Comparison of ENCODE assay signal across 21 cellular contexts in genomic region chr15:23897576-23897975, GRCh38.
DNase-seq lines count a peak whose midpoint lies in the region; ATAC-seq, FAIRE-seq and TF ChIP-seq lines count a peak whose summit lies in the region.
"Had no signal": no experiment of that assay in that cellular context is flagged by ENCODE, and none has a peak within 500 bp of the region (broad histone marks: within the 10 kb centered on the region; RNA-seq: fewer than 3 reads in every experiment).

No MANE protein-coding gene starts in this region.

- no peaks in the 10 kb centered on the region for H3K9me3 ChIP-seq in pancreas
- H3K9me3 ChIP-seq: HAP-1, uterus had no signal

- no peak overlapping the region for H3K27ac ChIP-seq in pancreas
- H3K27ac ChIP-seq: gastroesophageal sphincter, uterus had no signal

- FAIRE-seq in pancreas (lab: Jason Lieb, UNC) = no peak

- no peaks in the 10 kb centered on the region for H3K4me1 ChIP-seq in pancreas
- H3K4me1 ChIP-seq: gastroesophageal sphincter, HAP-1, uterus had no signal

- peak; percentile 27 for DNase-seq in D341Med (ENCODE audit: low spot score)
- peak; percentile 74 for DNase-seq in NCI-H2227 (lab: John Stamatoyannopoulos, UW; ENCODE audit: unreplicated experiment)
- DNase-seq in central memory CD8-positive, alpha-beta T cell (ENCODE audit: low spot score in 2 of 2) = no peak
- peak in 4 of 6 donors; percentile 6 to 56 (median 18) for DNase-seq in pancreas
- DNase-seq in RPMI8226 = no peak
- no peak for DNase-seq in activated CD4-positive, alpha-beta T cell treated with anti-CD3 and anti-CD28 coated beads for 4 hours
- no peak for DNase-seq in OCI-M1 (lab: John Stamatoyannopoulos, UW)
- DNase-seq: activated CD4-positive, alpha-beta T cell treated with anti-CD3 and anti-CD28 coated beads for 1 hour; activated naive CD4-positive, alpha-beta T cell treated with anti-CD3 and anti-CD28 coated beads for 36 hours; activated T-cell treated with anti-CD3 and anti-CD28 coated beads, Interleukin-2, amount 50 U/mL, for 24 hours; COR-L47; effector memory CD4-positive, alpha-beta T cell; IMR-90; mesendoderm; NCI-H1417; NCI-H2081 treated with DMSO at 0.1 percent for 48 hours; occipital lobe; uterus had no signal

- intact Hi-C loops in pancreas (cut with DNase I) = no loop called here

- H3K4me3 ChIP-seq in pancreas = peak overlapping the region in 1 of 4 donors; percentile 23
- H3K4me3 ChIP-seq: HAP-1, uterus had no signal

- ATAC-seq in central memory CD8-positive, alpha-beta T cell (replicated peaks; ENCODE audit: extremely low read depth, poor library complexity, severe bottlenecking) = no peak
- peak in 3 of 4 donors; percentile 56 to 92 (median 73) for ATAC-seq in pancreas
- no peak for ATAC-seq in HG03571 (IDR thresholded peaks at IDR 0.05; ENCODE audit: unreplicated experiment)
- ATAC-seq: gastroesophageal sphincter had no signal

- no peak for TF ChIP-seq CTCF in pancreas (IDR thresholded peaks at IDR 0.05)

- H3K27ac Mint-ChIP-seq in central memory CD8-positive, alpha-beta T cell (ENCODE audit: low read depth) = peak overlapping the region; percentile 43
- H3K27ac Mint-ChIP-seq: activated naive CD4-positive, alpha-beta T cell treated with anti-CD3 and anti-CD28 coated beads for 36 hours; activated T-cell treated with anti-CD3 and anti-CD28 coated beads, Interleukin-2, amount 50 U/mL, for 24 hours had no signal

- no peaks in the 10 kb centered on the region for H3K27me3 ChIP-seq in pancreas
- H3K27me3 ChIP-seq: gastroesophageal sphincter, uterus had no signal

- H3K36me3 Mint-ChIP-seq in central memory CD8-positive, alpha-beta T cell (ENCODE audit: insufficient read depth) = no peaks in the 10 kb centered on the region

- H3K4me3 Mint-ChIP-seq in central memory CD8-positive, alpha-beta T cell = no peak overlapping the region
- H3K4me3 Mint-ChIP-seq: activated naive CD4-positive, alpha-beta T cell treated with anti-CD3 and anti-CD28 coated beads for 36 hours; activated T-cell treated with anti-CD3 and anti-CD28 coated beads, Interleukin-2, amount 50 U/mL, for 24 hours had no signal

- H3K36me3 ChIP-seq in pancreas = no peaks in the 10 kb centered on the region
- H3K36me3 ChIP-seq: gastroesophageal sphincter, HAP-1, uterus had no signal

- no peaks in the 10 kb centered on the region for H3K27me3 Mint-ChIP-seq in central memory CD8-positive, alpha-beta T cell
- H3K27me3 Mint-ChIP-seq: activated T-cell treated with anti-CD3 and anti-CD28 coated beads, Interleukin-2, amount 50 U/mL, for 24 hours had no signal

- no peaks in the 10 kb centered on the region for H3K4me1 Mint-ChIP-seq in central memory CD8-positive, alpha-beta T cell

- peaks cover 23% of the 10 kb centered on the region for H3K9me3 Mint-ChIP-seq in central memory CD8-positive, alpha-beta T cell

- WGBS in pancreas, 2 donors = 32 to 33% methylated on average over 25 of the region's 25 CpGs

Comparison
In these comparisons a context has a peak if more than half of its experiments do, and no peak if none do; other contexts are left out.
1. DNase-seq: peak in D341Med (single experiment), NCI-H2227 (single experiment) and pancreas (4 of 6); none in central memory CD8-positive, alpha-beta T cell (0 of 2), RPMI8226 (single experiment), activated CD4-positive, alpha-beta T cell treated with anti-CD3 and anti-CD28 coated beads for 4 hours (0 of 2) and OCI-M1 (single experiment).
2. ATAC-seq: peak in pancreas (3 of 4); none in central memory CD8-positive, alpha-beta T cell (single experiment) and HG03571 (single experiment).